In genomic region chr4:6689506-6689960, GRCh38 we compare ENCODE assay signal across 9 cellular contexts. TPM values are rescaled to one million over a fixed set of nuclear protein-coding genes. Genes with fewer than 3 reads are reported as not detected.
DNase-seq lines count a peak whose midpoint lies in the region; ATAC-seq and TF ChIP-seq lines count a peak whose summit lies in the region.
"Had no signal": no experiment of that assay in that cellular context is flagged by ENCODE, and none has a peak within 500 bp of the region (broad histone marks: within the 10 kb centered on the region; RNA-seq: fewer than 3 reads in every experiment).

No MANE protein-coding gene starts in this region.

- peak overlapping the region; percentile 91 for H3K27ac Mint-ChIP-seq in activated naive CD4-positive, alpha-beta T cell treated with anti-CD3 and anti-CD28 coated beads, Interleukin-2, amount 50 U/mL, for 24 hours

- intact Hi-C loops in aorta (cut with DNase I), result no loop called here

- peak overlapping the region; percentile 52 for H3K9ac ChIP-seq in adipocyte (ENCODE audit: low read length)

- H3K4me1 Mint-ChIP-seq in activated naive CD4-positive, alpha-beta T cell treated with anti-CD3 and anti-CD28 coated beads, Interleukin-2, amount 50 U/mL, for 24 hours, result peaks cover 67% of the 10 kb centered on the region

- TF ChIP-seq CTCF in right atrium auricular region (IDR thresholded peaks at IDR 0.05), result no peak

- H3K36me3 ChIP-seq in adipocyte (ENCODE audit: control insufficient read depth, insufficient read depth, low read length, severe bottlenecking) (no peaks in the 10 kb centered on the region), aorta (ENCODE audit: control insufficient read depth in 1 of 2, insufficient read depth in 2 of 2, low read length in 1 of 2) (no peaks in the 10 kb centered on the region), right atrium auricular region (no peaks in the 10 kb centered on the region)

- H3K9me3 Mint-ChIP-seq in activated naive CD4-positive, alpha-beta T cell treated with anti-CD3 and anti-CD28 coated beads, Interleukin-2, amount 50 U/mL, for 24 hours, result no peaks in the 10 kb centered on the region

- no peaks in the 10 kb centered on the region for H3K27me3 Mint-ChIP-seq in activated naive CD4-positive, alpha-beta T cell treated with anti-CD3 and anti-CD28 coated beads, Interleukin-2, amount 50 U/mL, for 24 hours

- peak; percentile 52 for ATAC-seq in aorta (ENCODE audit: low FRiP score)

- H3K4me3 ChIP-seq in adipocyte (ENCODE audit: low read length) (no peak overlapping the region), mononuclear cell (ENCODE audit: low read length) (peak overlapping the region; percentile 23), aorta (ENCODE audit: low read length in 2 of 2) (no peak overlapping the region), right atrium auricular region (no peak overlapping the region)

- H3K4me3 Mint-ChIP-seq in activated naive CD4-positive, alpha-beta T cell treated with anti-CD3 and anti-CD28 coated beads, Interleukin-2, amount 50 U/mL, for 24 hours, result peak overlapping the region; percentile 74

- H3K4me1 ChIP-seq in adipocyte (ENCODE audit: control insufficient read depth, insufficient read depth, low read length) (peaks cover 30% of the 10 kb centered on the region), mononuclear cell (ENCODE audit: insufficient read depth, low read length) (peaks cover 59% of the 10 kb centered on the region), aorta (ENCODE audit: control insufficient read depth in 1 of 2, insufficient read depth in 2 of 2, low read length in 2 of 2) (no peaks in the 10 kb centered on the region), right atrium auricular region (peaks cover 0 to 18% of the 10 kb centered on the region in 2 donors)

- no peak for DNase-seq in activated naive CD4-positive, alpha-beta T cell treated with anti-CD3 and anti-CD28 coated beads, Interleukin-2, amount 50 U/mL, for 16 hours
- no peak for DNase-seq in adipocyte (ENCODE audit: low read depth)
- no peak for DNase-seq in aorta
- no peak for DNase-seq in right atrium auricular region (ENCODE audit: low spot score)
- DNase-seq in kidney glomerular epithelial cell (lab: John Stamatoyannopoulos, UW), result no peak
- no peak for DNase-seq in SHP77 treated with DMSO at 0.1 percent for 48 hours (lab: John Stamatoyannopoulos, UW)

- H3K27me3 ChIP-seq in adipocyte (replicated peaks; ENCODE audit: control insufficient read depth, insufficient read depth, low read length) (no peaks in the 10 kb centered on the region), mononuclear cell (ENCODE audit: insufficient read depth, low read length) (no peaks in the 10 kb centered on the region), aorta (ENCODE audit: control insufficient read depth in 1 of 2, insufficient read depth in 2 of 2, low read length in 1 of 2) (no peaks in the 10 kb centered on the region), right atrium auricular region (no peaks in the 10 kb centered on the region)

- H3K36me3 Mint-ChIP-seq in activated naive CD4-positive, alpha-beta T cell treated with anti-CD3 and anti-CD28 coated beads, Interleukin-2, amount 50 U/mL, for 24 hours, result no peaks in the 10 kb centered on the region

- H3K27ac ChIP-seq in aorta (ENCODE audit: low read depth in 1 of 2, low read length in 2 of 2) (no peak overlapping the region), right atrium auricular region (no peak overlapping the region)

- 88 to 91% methylated on average over 14 to 15 of the region's 15 CpGs for WGBS in aorta, 2 donors

- H3K9me3 ChIP-seq in adipocyte (ENCODE audit: control insufficient read depth, low read length) (no peaks in the 10 kb centered on the region), mononuclear cell (ENCODE audit: low read depth, low read length) (no peaks in the 10 kb centered on the region), aorta (ENCODE audit: control insufficient read depth, low read length) (no peaks in the 10 kb centered on the region), right atrium auricular region (no peaks in the 10 kb centered on the region)

RNA-seq across cellular contexts. Expression of gene S100P, which starts 4.1 kb away (rescaled TPM):
- total RNA-seq in mononuclear cell (0.31 TPM), aorta (1 to 10 TPM; 1.9 to 7.2 TPM), right atrium auricular region (under 1 TPM in 1 of 2 donors, not detected in 1; 0.35 TPM)
- polyA plus RNA-seq in aorta, result 10 to 100 TPM in 1 of 2 donors, 1 to 10 TPM in 1; 4.3 to 17.2 TPM
- total RNA-seq: renal cortical epithelial cell had no signal

RNA-seq across cellular contexts. Expression of gene MRFAP1L1, which starts 20.1 kb away (rescaled TPM):
- total RNA-seq in mononuclear cell (42.8 TPM), aorta (10 to 100 TPM; 38.3 to 43.6 TPM), right atrium auricular region (10 to 100 TPM; 58.2 to 65.3 TPM)
- 10 to 100 TPM; 47.8 to 91.0 TPM for polyA plus RNA-seq in aorta

RNA-seq across cellular contexts. Expression of gene BLOC1S4, which starts 26.4 kb away (rescaled TPM):
- 12.8 TPM for total RNA-seq in mononuclear cell
- 10 to 100 TPM; 10.8 to 12.5 TPM for total RNA-seq in aorta
- 1 to 10 TPM; 8.6 to 8.8 TPM for polyA plus RNA-seq in aorta
- 10 to 100 TPM in 1 of 2 donors, 1 to 10 TPM in 1; 8.4 to 17.4 TPM for total RNA-seq in right atrium auricular region

RNA-seq across cellular contexts. Expression of gene MRFAP1, which starts 49.0 kb away (rescaled TPM):
- 77.9 TPM for total RNA-seq in mononuclear cell
- total RNA-seq in aorta, result 100 to 1,000 TPM; 244 to 263 TPM
- 100 to 1,000 TPM; 326 to 419 TPM for polyA plus RNA-seq in aorta
- 100 to 1,000 TPM; 170 to 176 TPM for total RNA-seq in right atrium auricular region
